8 cellular contexts compared by ENCODE assay signal in genomic region chr1:24236170-24237045, GRCh38. TPM values are rescaled to one million over a fixed set of nuclear protein-coding genes. Genes with fewer than 3 reads are reported as not detected.
A peak's percentile ranks its signal among the peaks of the same experiment; 100 is the strongest.
DNase-seq lines count a peak whose midpoint lies in the region; ATAC-seq and TF ChIP-seq lines count a peak whose summit lies in the region.

No MANE protein-coding gene starts in this region.

- H3K4me3 Mint-ChIP-seq in CD14-positive monocyte (no peak overlapping the region), T-cell (no peak overlapping the region)

- no TSS peak for BruUV-seq in Panc1 (replicated peaks; lab: Mats Ljungman, UMichigan)

- no peaks in the 10 kb centered on the region for H3K9me3 ChIP-seq in Panc1 (ENCODE audit: control insufficient read depth, insufficient read depth, low read depth, low read length)

- intact Hi-C loops in Panc1 (cut with micrococcal nuclease; ENCODE audit: unreplicated experiment) (no loop called here), CD14-positive monocyte (cut with micrococcal nuclease) (no loop called here)

- ATAC-seq in Panc1 (peak; percentile 91), GM21423 (IDR thresholded peaks at IDR 0.05; ENCODE audit: unreplicated experiment) (no peak), HG03565 (IDR thresholded peaks at IDR 0.05; ENCODE audit: unreplicated experiment) (no peak), T-cell (replicated peaks in 1 of 4) (no peak)

- no peak overlapping the region for H3K27ac Mint-ChIP-seq in CD14-positive monocyte
- no peak overlapping the region for H3K27ac Mint-ChIP-seq in T-cell

- H3K4me1 ChIP-seq in Panc1 (ENCODE audit: control insufficient read depth, insufficient read depth, low read length) = peaks cover 19% of the 10 kb centered on the region

- no peak for TF ChIP-seq CTCF in GM13977 (IDR thresholded peaks at IDR 0.05; ENCODE audit: extremely low read depth, insufficient read depth, missing control alignments)
- no peak for TF ChIP-seq CTCF in Panc1 (IDR thresholded peaks at IDR 0.05)
- no peak for TF ChIP-seq CTCF in fibroblast of villous mesenchyme (IDR thresholded peaks at IDR 0.05; ENCODE audit: insufficient read depth, low read depth, low read length)
- TF ChIP-seq CTCF in CD14-positive monocyte (IDR thresholded peaks at IDR 0.05) = no peak

- no peaks in the 10 kb centered on the region for H3K36me3 Mint-ChIP-seq in CD14-positive monocyte
- no peaks in the 10 kb centered on the region for H3K36me3 Mint-ChIP-seq in T-cell

- H3K9me3 Mint-ChIP-seq in CD14-positive monocyte = peaks cover 0 to 4% (median 2%) of the 10 kb centered on the region in 7 donors
- no peaks in the 10 kb centered on the region for H3K9me3 Mint-ChIP-seq in T-cell

- H3K36me3 ChIP-seq in Panc1 (ENCODE audit: control insufficient read depth, insufficient read depth, low read length) = no peaks in the 10 kb centered on the region

- H3K4me1 Mint-ChIP-seq in CD14-positive monocyte (no peaks in the 10 kb centered on the region), T-cell (no peaks in the 10 kb centered on the region)

- CTCF ChIA-PET in Panc1 (lab: Charles Lee) = no interaction called here
- CTCF ChIA-PET in T-cell (lab: Charles Lee) = no interaction called here

- no peaks in the 10 kb centered on the region for H3K27me3 ChIP-seq in Panc1 (ENCODE audit: control insufficient read depth, insufficient read depth, low read length)

- peak overlapping the region; percentile 71 for H3K27ac ChIP-seq in Panc1 (ENCODE audit: low read length)

- peak overlapping the region in 1 of 2 experiments; percentile 19; a peak in 2 of 4 replicates for H3K4me3 ChIP-seq in Panc1 (ENCODE audit: low read depth in 2 of 2, low read length in 2 of 2)
- no peak overlapping the region for H3K4me3 ChIP-seq in fibroblast of villous mesenchyme (ENCODE audit: low read depth, low read length)

- peaks cover 5 to 16% (median 13%) of the 10 kb centered on the region in 3 donors for H3K27me3 Mint-ChIP-seq in CD14-positive monocyte (ENCODE audit: low read depth in 3 of 3)
- peaks cover 9 to 12% of the 10 kb centered on the region in 2 donors for H3K27me3 Mint-ChIP-seq in T-cell

- DNase-seq in GM13977 (ENCODE audit: low spot score) (peak; percentile 69), Panc1 (ENCODE audit: low read depth, low spot score) (peak; percentile 74), fibroblast of villous mesenchyme (ENCODE audit: low read depth) (peak; percentile 17), CD14-positive monocyte (ENCODE audit: low spot score) (no peak), T-cell (no peak)
- peak; percentile 6 to 45 (median 22) for DNase-seq in stimulated activated CD4-positive, alpha-beta T cell treated with anti-CD3 and anti-CD28 coated beads, Interleukin-1b, Interleukin-23, amount 100 ng/mL, for 24 hours (ENCODE audit: low read depth in 4 of 4, low spot score in 1 of 4)

- POLR2A ChIA-PET in Panc1 (lab: Charles Lee) = interaction anchor here (0.6 kb wide), 1 partner anchor 178 kb away, joined by 16 read pairs; no protein-coding TSS in a partner anchor
- POLR2A ChIA-PET in T-cell (lab: Charles Lee) = no interaction called here

- in situ Hi-C loops in GM13977 (cut with MboI; ENCODE audit: low pct_unique_long_range_greater_than_20kb, low sequenced_read_pairs, unreplicated experiment) = no loop called here
- in situ Hi-C loops in Panc1 (cut with HindIII; ENCODE audit: low pct_unique_long_range_greater_than_20kb, low sequenced_read_pairs) = no loop called here

RNA-seq across cellular contexts. Expression of gene IFNLR1, which starts 49.3 kb away (rescaled TPM):
- total RNA-seq in Panc1 (2021; ENCODE audit: unreplicated experiment) (1.0 TPM), fibroblast of villous mesenchyme (under 0.01 TPM in 1 of 2 replicates, not detected in the other), T-cell (1 to 10 TPM; 2.4 to 7.0 (median 6.0) TPM)
- 0.96 TPM for polyA plus RNA-seq in Panc1 (2012; ENCODE audit: insufficient read length)
- polyA plus RNA-seq in CD14-positive monocyte = not detected

Comparison
In these comparisons a context has a peak if more than half of its experiments do, and no peak if none do; other contexts are left out.
1. DNase-seq: peak in GM13977 (single experiment), Panc1 (single experiment), fibroblast of villous mesenchyme (single experiment) and stimulated activated CD4-positive, alpha-beta T cell treated with anti-CD3 and anti-CD28 coated beads, Interleukin-1b, Interleukin-23, amount 100 ng/mL, for 24 hours (4 of 4); none in CD14-positive monocyte (single experiment) and T-cell (0 of 34).